In the genomic region with DNA sequence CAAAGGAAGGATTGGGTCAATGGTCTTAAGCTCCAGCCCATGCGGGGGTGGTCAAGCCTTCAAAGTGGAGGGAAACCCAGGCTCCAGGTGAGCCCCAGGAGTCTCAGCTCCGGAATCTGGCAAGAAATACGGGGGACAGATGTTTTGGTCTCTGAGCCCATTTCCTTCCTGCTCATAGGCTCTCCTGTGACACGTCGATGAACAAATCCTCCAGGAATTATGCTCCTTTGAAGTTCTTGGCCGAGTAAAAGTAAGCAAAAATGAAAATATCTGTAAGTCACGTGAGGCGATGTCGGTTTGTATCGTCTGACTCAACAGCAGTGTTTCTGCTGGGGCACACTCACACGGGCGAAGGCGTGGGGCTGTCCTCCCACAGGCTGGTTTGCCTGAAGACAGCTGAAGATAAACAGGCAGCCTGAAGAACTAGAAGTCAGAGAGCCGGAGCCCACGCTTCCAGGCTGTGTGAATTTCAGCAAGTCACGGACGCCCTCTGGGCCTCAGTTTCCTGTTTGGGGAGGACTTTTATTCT, we compare ENCODE assay signal across 7 cellular contexts. TPM values are rescaled to one million over a fixed set of nuclear protein-coding genes. Genes with fewer than 3 reads are reported as not detected.
DNase-seq lines count a peak whose midpoint lies in the region; ATAC-seq and TF ChIP-seq lines count a peak whose summit lies in the region.

No MANE protein-coding gene starts in this region.

- H3K9me3 ChIP-seq in Peyer's patch (no peaks in the 10 kb centered on the region), muscle layer of duodenum (ENCODE audit: control insufficient read depth in 1 of 2, low read length in 2 of 2) (no peaks in the 10 kb centered on the region), BE2C (no peaks in the 10 kb centered on the region)

- no peaks in the 10 kb centered on the region for H3K27me3 Mint-ChIP-seq in activated naive CD8-positive, alpha-beta T cell

- H3K4me1 ChIP-seq in Peyer's patch (peaks cover 8 to 23% (median 21%) of the 10 kb centered on the region in 4 donors), muscle layer of duodenum (ENCODE audit: control insufficient read depth in 1 of 2, insufficient read depth in 2 of 2, low read length in 2 of 2) (peaks cover 0 to 8% of the 10 kb centered on the region in 2 donors), BE2C (peaks cover 4% of the 10 kb centered on the region)

- H3K4me3 ChIP-seq in Peyer's patch (peak overlapping the region; percentile 1 to 21 (median 18)), muscle layer of duodenum (ENCODE audit: low read depth in 1 of 2, low read length in 2 of 2) (no peak overlapping the region), BE2C (ENCODE audit: low read depth, low read length) (no peak overlapping the region)

- TF ChIP-seq POLR2A in Peyer's patch (IDR thresholded peaks at IDR 0.05): no peak

- H3K4me1 Mint-ChIP-seq in activated naive CD8-positive, alpha-beta T cell (ENCODE audit: low read depth): peaks cover 44% of the 10 kb centered on the region

- H3K36me3 ChIP-seq in Peyer's patch (no peaks in the 10 kb centered on the region), muscle layer of duodenum (ENCODE audit: control insufficient read depth in 1 of 2, insufficient read depth in 2 of 2, low read length in 2 of 2) (no peaks in the 10 kb centered on the region), BE2C (no peaks in the 10 kb centered on the region)

- peak overlapping the region; percentile 41 to 82 (median 74) for H3K27ac ChIP-seq in Peyer's patch
- peak overlapping the region; percentile 18 for H3K27ac ChIP-seq in muscle layer of duodenum (ENCODE audit: low read length)

- H3K36me3 Mint-ChIP-seq in activated naive CD8-positive, alpha-beta T cell: no peaks in the 10 kb centered on the region

- H3K27me3 ChIP-seq in Peyer's patch: no peaks in the 10 kb centered on the region
- no peaks in the 10 kb centered on the region for H3K27me3 ChIP-seq in muscle layer of duodenum (ENCODE audit: low read depth, low read length)
- no peaks in the 10 kb centered on the region for H3K27me3 ChIP-seq in BE2C

- no peak for TF ChIP-seq CTCF in Peyer's patch (IDR thresholded peaks at IDR 0.05)
- TF ChIP-seq CTCF in BE2C (IDR thresholded peaks at IDR 0.05; ENCODE audit: low read depth, low read length): no peak

- ATAC-seq in GM19395 (IDR thresholded peaks at IDR 0.05; ENCODE audit: unreplicated experiment): peak; percentile 15

- H3K9me3 Mint-ChIP-seq in activated naive CD8-positive, alpha-beta T cell (ENCODE audit: low read depth): no peaks in the 10 kb centered on the region

- peak in 2 of 3 donors; percentile 59 to 68 for DNase-seq in Peyer's patch
- no peak for DNase-seq in BE2C
- no peak for DNase-seq in midbrain (lab: John Stamatoyannopoulos, UW)
- DNase-seq in SKM-1 treated with dmso at 0.1 percent for 144 hours (lab: John Stamatoyannopoulos, UW; ENCODE audit: unreplicated experiment): no peak

- peak overlapping the region; percentile 31 for H3K4me3 Mint-ChIP-seq in activated naive CD8-positive, alpha-beta T cell

- peak overlapping the region; percentile 80 for H3K27ac Mint-ChIP-seq in activated naive CD8-positive, alpha-beta T cell

RNA-seq across cellular contexts. Expression of gene SMNDC1, which starts 52.6 kb away (rescaled TPM):
- 10 to 100 TPM; 10.5 to 40.4 (median 17.5) TPM for total RNA-seq in Peyer's patch
- 58.2 TPM for polyA plus RNA-seq in BE2C (2012; ENCODE audit: insufficient read depth, insufficient read length, low read depth)

Comparison
In these comparisons a context has a peak if more than half of its experiments do, and no peak if none do; other contexts are left out.
1. DNase-seq: peak in Peyer's patch (2 of 3); none in BE2C (single experiment), midbrain (single experiment) and SKM-1 treated with dmso at 0.1 percent for 144 hours (single experiment).
2. H3K4me3 ChIP-seq: peak in Peyer's patch (4 of 4); none in muscle layer of duodenum (0 of 2) and BE2C (single experiment).